Comparison of ENCODE assay signal across 30 cellular contexts in genomic region chrY:7814351-7814750, GRCh38.
"Had no signal": no experiment of that assay in that cellular context is flagged by ENCODE, and none has a peak within 500 bp of the region (broad histone marks: within the 10 kb centered on the region; RNA-seq: fewer than 3 reads in every experiment).

No MANE protein-coding gene starts in this region.

- H3K36me3 ChIP-seq: Peyer's patch had no signal

- ATAC-seq: activated T-cell treated with anti-CD3 and anti-CD28 coated beads, Interleukin-2, amount 50 U/mL, for 4 hours; activated T-helper 17 cell treated with anti-CD3 and anti-CD28 coated beads, Interleukin-2, amount 50 U/mL, for 72 hours; K562; T-helper 17 cell had no signal

- H3K9me3 ChIP-seq: Peyer's patch had no signal

- H3K4me1 ChIP-seq: Peyer's patch had no signal

- FAIRE-seq: astrocyte, K562 had no signal

- H3K27ac ChIP-seq: Peyer's patch, RWPE1, VCaP had no signal

- DNase-seq: activated CD4-positive, alpha-beta memory T cell treated with anti-CD3 and anti-CD28 coated beads for 36 hours; activated CD4-positive, alpha-beta T cell treated with anti-CD3 and anti-CD28 coated beads, Interleukin-2, amount 10 ng/mL, durations not matched to agents 7 days and 5 days; activated CD4-positive, CD25-positive, alpha-beta regulatory T cell; activated CD8-positive, alpha-beta memory T cell treated with anti-CD3 and anti-CD28 coated beads for 24 hours; activated gamma-delta T cell; activated naive CD4-positive, alpha-beta T cell treated with anti-CD3 and anti-CD28 coated beads for 36 hours; activated T-cell treated with anti-CD3 and anti-CD28 coated beads, Interleukin-2, amount 50 U/mL, for 4 hours; amygdala; cerebellar nuclear complex; Karpas-422; MM.1S; NCI-H1092; NCI-H1417; NCI-H1694; NCI-H2029; NCI-H2107; NCI-H345; NCI-H510A; NCI-H526 treated with DMSO at 0.1 percent for 48 hours; NCI-H82; NK-92 treated with Interleukin-12 subunit alpha and Interleukin-12 subunit beta, amount 100 ng/mL, for 24 hours; Peyer's patch; SHP77; T-helper 17 cell; T1000 had no signal

- H3K4me3 ChIP-seq: K562, Peyer's patch had no signal

- H3K27me3 ChIP-seq: Peyer's patch had no signal
